In genomic region chr10:133364645-133365431, GRCh38 we compare ENCODE assay signal across 20 cellular contexts. TPM values are rescaled to one million over a fixed set of nuclear protein-coding genes. Genes with fewer than 3 reads are reported as not detected.
DNase-seq lines count a peak whose midpoint lies in the region.
"Had no signal": no experiment of that assay in that cellular context is flagged by ENCODE, and none has a peak within 500 bp of the region (broad histone marks: within the 10 kb centered on the region; RNA-seq: fewer than 3 reads in every experiment).

No MANE protein-coding gene starts in this region.

- peak; percentile 84 for DNase-seq in DMS153 treated with DMSO at 0.1 percent for 48 hours (lab: John Stamatoyannopoulos, UW; ENCODE audit: unreplicated experiment)
- DNase-seq in NCI-H1436 treated with DMSO at 0.1 percent for 48 hours (lab: John Stamatoyannopoulos, UW): peak; percentile 65
- peak; percentile 57 for DNase-seq in cerebellum (ENCODE audit: low spot score)
- DNase-seq in mucosa of gallbladder (ENCODE audit: low spot score): peak; percentile 48
- DNase-seq in NCI-H446 treated with DMSO at 0.1 percent for 48 hours (lab: John Stamatoyannopoulos, UW): no peak
- DNase-seq in NCI-H748 (lab: John Stamatoyannopoulos, UW; ENCODE audit: unreplicated experiment): no peak
- DNase-seq in activated naive CD4-positive, alpha-beta T cell treated with Interleukin-2 at 50 U/mL for 16 hours: no peak
- DNase-seq in COR-L47 (lab: John Stamatoyannopoulos, UW): no peak
- DNase-seq: activated gamma-delta T cell treated with Interleukin-2 at 50 U/mL for 16 hours; Caco-2; effector memory CD4-positive, alpha-beta T cell; IMR-90; MG63; NCI-H2029 treated with DMSO at 0.1 percent for 48 hours; NCI-H774; occipital lobe; PC-3; stimulated activated naive CD4-positive, alpha-beta T cell had no signal

RNA-seq across cellular contexts. Expression of gene FUOM, which starts 7.0 kb away (rescaled TPM):
- total RNA-seq in cerebellum (2.6 TPM), mucosa of gallbladder (13.0 TPM)

RNA-seq across cellular contexts. Expression of gene ECHS1, which starts 8.3 kb away (rescaled TPM):
- total RNA-seq in cerebellum: 23.7 TPM
- total RNA-seq in mucosa of gallbladder: 122 TPM

RNA-seq across cellular contexts. Expression of gene PAOX, which starts 14.2 kb away (rescaled TPM):
- 7.1 TPM for total RNA-seq in cerebellum
- total RNA-seq in mucosa of gallbladder: 9.4 TPM

RNA-seq across cellular contexts. Expression of gene PRAP1, which starts 17.7 kb away (rescaled TPM):
- total RNA-seq in cerebellum: not detected
- 4.8 TPM for total RNA-seq in mucosa of gallbladder
- total RNA-seq: aorta, IMR-90, occipital lobe, PC-3, SJSA1 had no signal

RNA-seq across cellular contexts. Expression of gene CALY, which starts 28.1 kb away (rescaled TPM):
- total RNA-seq in cerebellum: 6.6 TPM
- total RNA-seq in mucosa of gallbladder: 0.92 TPM
- total RNA-seq: aorta, Caco-2, IMR-90, PC-3, SJSA1 had no signal

Comparison
In these comparisons a context has a peak if more than half of its experiments do, and no peak if none do; other contexts are left out.
1. DNase-seq: peak in DMS153 treated with DMSO at 0.1 percent for 48 hours (single experiment), NCI-H1436 treated with DMSO at 0.1 percent for 48 hours (single experiment), cerebellum (single experiment) and mucosa of gallbladder (single experiment); none in NCI-H446 treated with DMSO at 0.1 percent for 48 hours (single experiment), NCI-H748 (single experiment), activated naive CD4-positive, alpha-beta T cell treated with Interleukin-2 at 50 U/mL for 16 hours (single experiment) and COR-L47 (single experiment).